Comparison of ENCODE assay signal across 11 cellular contexts in genomic region chr1:38989979-38990378, GRCh38. TPM values are rescaled to one million over a fixed set of nuclear protein-coding genes. Genes with fewer than 3 reads are reported as not detected.
DNase-seq lines count a peak whose midpoint lies in the region; ATAC-seq, FAIRE-seq and TF ChIP-seq lines count a peak whose summit lies in the region.
"Had no signal": no experiment of that assay in that cellular context is flagged by ENCODE, and none has a peak within 500 bp of the region (broad histone marks: within the 10 kb centered on the region; RNA-seq: fewer than 3 reads in every experiment).

No MANE protein-coding gene starts in this region.

- no peak for TF ChIP-seq CTCF in Calu3 (IDR thresholded peaks at IDR 0.05; ENCODE audit: unreplicated experiment)
- TF ChIP-seq CTCF in OCI-LY7 (conservative IDR thresholded peaks at IDR 0.05; ENCODE audit: low read length) = no peak
- TF ChIP-seq CTCF in osteoblast (IDR thresholded peaks at IDR 0.05; ENCODE audit: extremely low read depth, low read depth, low read length) = no peak

- H3K4me1 Mint-ChIP-seq in Calu3 (ENCODE audit: low read depth, unreplicated experiment) = peaks cover 47% of the 10 kb centered on the region

- BruUV-seq in Calu3 (replicated peaks; lab: Mats Ljungman, UMichigan) (no TSS peak), OCI-LY7 (replicated peaks; lab: Mats Ljungman, UMichigan) (no TSS peak)

- H3K27me3 Mint-ChIP-seq in Calu3 (ENCODE audit: unreplicated experiment) = no peaks in the 10 kb centered on the region

- peak overlapping the region; percentile 77 for H3K4me3 Mint-ChIP-seq in Calu3 (ENCODE audit: low read depth, unreplicated experiment)

- H3K27ac ChIP-seq in OCI-LY7 (ENCODE audit: low read depth, low read length, poor library complexity, severe bottlenecking) = peak overlapping the region; percentile 46
- peak overlapping the region; percentile 92 for H3K27ac ChIP-seq in ectodermal cell (ENCODE audit: insufficient read depth, low read depth, low read length, poor library complexity, severe bottlenecking)
- peak overlapping the region; percentile 79 for H3K27ac ChIP-seq in osteoblast (ENCODE audit: low read depth, low read length)
- H3K27ac ChIP-seq in small intestine (ENCODE audit: low read depth in 1 of 2, low read length in 1 of 2) = no peak overlapping the region

- ATAC-seq in GM19452 (IDR thresholded peaks at IDR 0.05; ENCODE audit: unreplicated experiment) = no peak
- no peak for ATAC-seq in GM21515 (IDR thresholded peaks at IDR 0.05; ENCODE audit: unreplicated experiment)
- ATAC-seq in HG03025 (IDR thresholded peaks at IDR 0.05; ENCODE audit: low FRiP score, unreplicated experiment) = no peak

- no peaks in the 10 kb centered on the region for H3K9me2 ChIP-seq in OCI-LY7 (ENCODE audit: insufficient read depth, low read length)

- H3K79me2 ChIP-seq in OCI-LY7 (ENCODE audit: insufficient read depth, low read depth, low read length) (peaks cover 37% of the 10 kb centered on the region), osteoblast (ENCODE audit: insufficient read depth, low read length) (peaks cover 42% of the 10 kb centered on the region)

- peaks cover 13% of the 10 kb centered on the region for H4K20me1 ChIP-seq in OCI-LY7 (ENCODE audit: insufficient read depth, low read length)
- peaks cover 32% of the 10 kb centered on the region for H4K20me1 ChIP-seq in osteoblast (ENCODE audit: insufficient read depth, low read length)

- CTCF ChIA-PET in Calu3 (lab: Charles Lee) (no interaction called here), OCI-LY7 (lab: Charles Lee; ENCODE audit: unreplicated experiment) (no interaction called here)

- H3K27me3 ChIP-seq in ectodermal cell (ENCODE audit: control insufficient read depth, insufficient read depth, low read length, poor library complexity, severe bottlenecking) (no peaks in the 10 kb centered on the region), osteoblast (ENCODE audit: insufficient read depth, low read length) (no peaks in the 10 kb centered on the region), small intestine (ENCODE audit: control insufficient read depth in 2 of 2, insufficient read depth in 2 of 2, low read length in 2 of 2) (no peaks in the 10 kb centered on the region)
- H3K27me3 ChIP-seq: colonic mucosa had no signal

- H3K36me3 Mint-ChIP-seq in Calu3 (ENCODE audit: insufficient read depth, unreplicated experiment) = peaks cover 45% of the 10 kb centered on the region

- H3K9me3 Mint-ChIP-seq in Calu3 (ENCODE audit: low read depth, unreplicated experiment) = no peaks in the 10 kb centered on the region

- POLR2A ChIA-PET in OCI-LY7 (lab: Charles Lee) = interaction anchor here (0.6 to 0.8 kb wide), 5 partner anchors 13 to 1050 kb away, joined by 3 to 4 read pairs (median 3); partner anchors contain the start of gene NDUFS5

- FAIRE-seq in small intestine (lab: Jason Lieb, UNC) = no peak

- no peak for DNase-seq in Calu3
- DNase-seq in OCI-LY7 (ENCODE audit: low spot score) = no peak
- peak; percentile 41 for DNase-seq in osteoblast (ENCODE audit: insufficient read length, low spot score, missing footprints)
- DNase-seq in small intestine = no peak
- DNase-seq: NCI-H2171 had no signal

- 58 to 65% methylated on average over 2 of the region's 2 CpGs for WGBS in ectodermal cell, 2 experiments
- 45 to 77% (median 74%) methylated on average over 2 of the region's 2 CpGs for WGBS in small intestine, 3 donors

- H3K4me2 ChIP-seq in OCI-LY7 (ENCODE audit: low read length) (peak overlapping the region; percentile 77), osteoblast (ENCODE audit: insufficient read depth, low read length) (peak overlapping the region; percentile 84)

- peaks cover 24% of the 10 kb centered on the region for H3K36me3 ChIP-seq in OCI-LY7 (ENCODE audit: insufficient read depth, low read length)
- peaks cover 2% of the 10 kb centered on the region for H3K36me3 ChIP-seq in ectodermal cell (ENCODE audit: control insufficient read depth, insufficient read depth, low read length)
- H3K36me3 ChIP-seq in osteoblast (ENCODE audit: insufficient read depth, low read length) = peaks cover 15% of the 10 kb centered on the region
- no peaks in the 10 kb centered on the region for H3K36me3 ChIP-seq in small intestine (ENCODE audit: control insufficient read depth in 2 of 2, insufficient read depth in 2 of 2, low read length in 2 of 2)
- H3K36me3 ChIP-seq: colonic mucosa had no signal

- H2AFZ ChIP-seq in OCI-LY7 (ENCODE audit: low read length) (peak overlapping the region; percentile 80; the same call in 1 of the 2 replicates), osteoblast (ENCODE audit: low read length) (peak overlapping the region; percentile 87)

- peak overlapping the region; percentile 63 for H3K27ac Mint-ChIP-seq in Calu3 (ENCODE audit: unreplicated experiment)

- H3K9me3 ChIP-seq in OCI-LY7 (ENCODE audit: low read length) (no peaks in the 10 kb centered on the region), ectodermal cell (ENCODE audit: control insufficient read depth, low read length) (no peaks in the 10 kb centered on the region), osteoblast (ENCODE audit: low read depth, low read length) (no peaks in the 10 kb centered on the region), small intestine (ENCODE audit: control insufficient read depth, low read depth) (no peaks in the 10 kb centered on the region)
- H3K9me3 ChIP-seq: colonic mucosa had no signal

- intact Hi-C loops in Calu3 (cut with micrococcal nuclease; ENCODE audit: unreplicated experiment) = loop anchor here (5.0 kb wide), 2 partner anchors 48 to 118 kb away; partner anchors contain the start of genes MYCBP and RHBDL2
- intact Hi-C loops in OCI-LY7 (cut with micrococcal nuclease; ENCODE audit: unreplicated experiment) = loop anchor here (5.0 kb wide), 1 partner anchor 102 kb away; no protein-coding TSS in a partner anchor

- H3K4me3 ChIP-seq in OCI-LY7 (ENCODE audit: low read depth, low read length, poor library complexity, severe bottlenecking) (peak overlapping the region; percentile 62), ectodermal cell (ENCODE audit: insufficient read depth, low read depth, low read length) (peak overlapping the region; percentile 92), osteoblast (ENCODE audit: insufficient read depth, low read length) (peak overlapping the region; percentile 73), small intestine (ENCODE audit: low read depth in 1 of 2, low read length in 2 of 2) (no peak overlapping the region)

- H3K4me1 ChIP-seq in OCI-LY7 (ENCODE audit: insufficient read depth, low read length, poor library complexity, severe bottlenecking) = peaks cover 19% of the 10 kb centered on the region
- peaks cover 20% of the 10 kb centered on the region for H3K4me1 ChIP-seq in ectodermal cell (ENCODE audit: control insufficient read depth, insufficient read depth, low read length)
- H3K4me1 ChIP-seq in osteoblast (ENCODE audit: insufficient read depth, low read length) = peaks cover 61% of the 10 kb centered on the region
- peaks cover 2 to 5% of the 10 kb centered on the region in 2 donors for H3K4me1 ChIP-seq in small intestine (ENCODE audit: control insufficient read depth in 2 of 2, insufficient read depth in 1 of 2, low read depth in 1 of 2, low read length in 1 of 2)
- H3K4me1 ChIP-seq: colonic mucosa had no signal

RNA-seq across cellular contexts. Expression of gene AKIRIN1, which starts 1.1 kb away (rescaled TPM):
- total RNA-seq in Calu3 (2022) = 69.1 and 75.9 TPM in 2 replicates
- total RNA-seq in OCI-LY7 (2014; rRNA removed; shearing (Covaris generic)) = 35.0 and 40.0 TPM in 2 replicates
- 47.0 and 50.4 TPM in 2 replicates for total RNA-seq in OCI-LY7 (2022)
- 121 TPM for polyA plus RNA-seq in ectodermal cell (2013, experiment 1 of 4)
- polyA plus RNA-seq in ectodermal cell (2013, experiment 2 of 4) = 142 TPM
- polyA plus RNA-seq in ectodermal cell (2013, experiment 3 of 4) = 96.2 TPM
- polyA plus RNA-seq in ectodermal cell (2013, experiment 4 of 4) = 106 TPM
- 35.1 and 42.1 TPM in 2 replicates for total RNA-seq in osteoblast
- 10 to 100 TPM; 24.5 to 28.9 (median 28.4) TPM for polyA plus RNA-seq in small intestine

RNA-seq across cellular contexts. Expression of gene NDUFS5, which starts 36.2 kb away (rescaled TPM):
- total RNA-seq in Calu3 (2022) (154 and 170 TPM in 2 replicates), OCI-LY7 (2022) (135 and 161 TPM in 2 replicates), osteoblast (240 and 243 TPM in 2 replicates)
- 255 and 373 TPM in 2 replicates for total RNA-seq in OCI-LY7 (2014; rRNA removed; shearing (Covaris generic))
- 378 TPM for polyA plus RNA-seq in ectodermal cell (2013, experiment 1 of 4)
- 374 TPM for polyA plus RNA-seq in ectodermal cell (2013, experiment 2 of 4)
- 356 TPM for polyA plus RNA-seq in ectodermal cell (2013, experiment 3 of 4)
- 399 TPM for polyA plus RNA-seq in ectodermal cell (2013, experiment 4 of 4)
- 100 to 1,000 TPM; 472 to 696 (median 574) TPM for polyA plus RNA-seq in small intestine

RNA-seq across cellular contexts. Expression of gene RHBDL2, which starts 48.3 kb away (rescaled TPM):
- total RNA-seq in Calu3 (2022) = 9.4 and 10.9 TPM in 2 replicates
- not detected in 2 replicates for total RNA-seq in OCI-LY7 (2014; rRNA removed; shearing (Covaris generic))
- not detected in 2 replicates for total RNA-seq in OCI-LY7 (2022)
- polyA plus RNA-seq in ectodermal cell (2013, experiment 1 of 4) = 0.22 TPM
- polyA plus RNA-seq in ectodermal cell (2013, experiment 2 of 4) = 0.23 TPM
- polyA plus RNA-seq in ectodermal cell (2013, experiment 3 of 4) = 0.27 TPM
- 0.28 TPM for polyA plus RNA-seq in ectodermal cell (2013, experiment 4 of 4)
- total RNA-seq in osteoblast = 0.59 and 0.72 TPM in 2 replicates
- polyA plus RNA-seq in small intestine = under 1 TPM in 1 of 3 donors, not detected in 2; 0.43 TPM
- total RNA-seq: lung microvascular endothelial cell had no signal

Comparison
In these comparisons a context has a peak if more than half of its experiments do, and no peak if none do; other contexts are left out.
1. H3K27ac ChIP-seq: peak in OCI-LY7 (single experiment), ectodermal cell (single experiment) and osteoblast (single experiment); none in small intestine (0 of 2).
2. H3K4me3 ChIP-seq: peak in OCI-LY7 (single experiment), ectodermal cell (single experiment) and osteoblast (single experiment); none in small intestine (0 of 2).